In the genomic region with DNA sequence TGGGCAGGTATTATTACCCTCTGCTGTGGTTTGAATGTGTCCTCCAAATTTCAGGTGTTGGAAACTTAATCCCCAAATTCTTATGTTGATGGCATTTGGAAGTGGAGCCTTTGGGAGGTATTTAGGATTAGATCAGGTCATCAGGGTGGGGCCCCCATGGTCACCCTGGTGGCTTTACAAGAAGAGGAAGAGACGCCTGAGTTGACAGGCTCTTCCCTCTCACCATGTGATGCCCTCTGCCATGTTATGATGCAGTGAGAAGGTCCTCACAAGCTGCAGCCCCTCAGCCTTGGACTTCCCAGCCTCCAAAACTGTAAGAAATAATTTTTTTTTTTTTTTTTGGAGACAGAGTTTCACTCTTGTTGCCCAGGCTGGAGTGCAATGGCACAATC, we compare ENCODE assay signal across 1 cellular context.
TF ChIP-seq lines count a peak whose summit lies in the region.

No MANE protein-coding gene starts in this region.

TF ChIP-seq in IMR-90, 13 proteins besides CTCF, POLR2A, EP300 and RAD21 (continued from another document):
- no peak for TF ChIP-seq USF2 (IDR thresholded peaks at IDR 0.05; ENCODE audit: low read depth, low read length)
- no peak for TF ChIP-seq RFX5 (IDR thresholded peaks at IDR 0.05; ENCODE audit: low read depth, low read length)
- no peak for TF ChIP-seq FOS (IDR thresholded peaks at IDR 0.05; ENCODE audit: low read depth, low read length)
- TF ChIP-seq NFE2L2 (IDR thresholded peaks at IDR 0.05; ENCODE audit: low read depth, low read length): no peak
